9 cellular contexts compared by ENCODE assay signal in genomic region chr12:28568083-28568482, GRCh38.
DNase-seq lines count a peak whose midpoint lies in the region; ATAC-seq and TF ChIP-seq lines count a peak whose summit lies in the region.
"Had no signal": no experiment of that assay in that cellular context is flagged by ENCODE, and none has a peak within 500 bp of the region (broad histone marks: within the 10 kb centered on the region; RNA-seq: fewer than 3 reads in every experiment).

No MANE protein-coding gene starts in this region.

- no peaks in the 10 kb centered on the region for H3K9me3 Mint-ChIP-seq in stimulated activated naive CD8-positive, alpha-beta T cell treated with anti-CD3 and anti-CD28 coated beads, Interleukin-15, amount 100 ng/mL, for 72 hours

- DNase-seq in BE2C (peak; percentile 16), Panc1 (ENCODE audit: low read depth, low spot score) (peak; percentile 30), epithelial cell of esophagus (ENCODE audit: low read depth) (peak; percentile 88), omental fat pad (ENCODE audit: low spot score) (no peak), DMS 273 treated with DMSO at 0.1 percent for 48 hours (lab: John Stamatoyannopoulos, UW) (no peak)
- no peak for DNase-seq in stimulated activated naive CD8-positive, alpha-beta T cell treated with anti-CD3 and anti-CD28 coated beads, Interleukin-15, amount 100 ng/mL, for 72 hours
- DNase-seq: NCI-H2029 treated with DMSO at 0.1 percent for 48 hours had no signal

- H3K4me1 ChIP-seq in BE2C, result peaks cover 13% of the 10 kb centered on the region
- H3K4me1 ChIP-seq in Panc1 (ENCODE audit: control insufficient read depth, insufficient read depth, low read length), result no peaks in the 10 kb centered on the region

- no peak overlapping the region for H3K27ac Mint-ChIP-seq in stimulated activated naive CD8-positive, alpha-beta T cell treated with anti-CD3 and anti-CD28 coated beads, Interleukin-15, amount 100 ng/mL, for 72 hours

- H3K4me3 ChIP-seq in BE2C (ENCODE audit: low read depth, low read length), result no peak overlapping the region
- H3K4me3 ChIP-seq in Panc1 (ENCODE audit: low read depth in 2 of 2, low read length in 2 of 2), result no peak overlapping the region
- H3K4me3 ChIP-seq in epithelial cell of esophagus (ENCODE audit: low read length), result no peak overlapping the region

- no peaks in the 10 kb centered on the region for H3K36me3 ChIP-seq in BE2C
- no peaks in the 10 kb centered on the region for H3K36me3 ChIP-seq in Panc1 (ENCODE audit: control insufficient read depth, insufficient read depth, low read length)

- CTCF ChIA-PET in Panc1 (lab: Charles Lee), result no interaction called here

- in situ Hi-C loops in Panc1 (cut with HindIII; ENCODE audit: low pct_unique_long_range_greater_than_20kb, low sequenced_read_pairs), result no loop called here

- TF ChIP-seq CTCF in BE2C (IDR thresholded peaks at IDR 0.05; ENCODE audit: low read depth, low read length), result no peak
- no peak for TF ChIP-seq CTCF in Panc1 (IDR thresholded peaks at IDR 0.05)
- no peak for TF ChIP-seq CTCF in epithelial cell of esophagus (IDR thresholded peaks at IDR 0.05; ENCODE audit: insufficient read depth, low read depth, low read length, missing control alignments)
- TF ChIP-seq CTCF in omental fat pad (IDR thresholded peaks at IDR 0.05), result no peak

- ATAC-seq in Panc1 (no peak), omental fat pad (ENCODE audit: low FRiP score) (peak; percentile 52), GM18907 (IDR thresholded peaks at IDR 0.05; ENCODE audit: unreplicated experiment) (no peak), HG02678 (IDR thresholded peaks at IDR 0.05; ENCODE audit: unreplicated experiment) (no peak)
- no peak for ATAC-seq in stimulated activated naive CD8-positive, alpha-beta T cell treated with anti-CD3 and anti-CD28 coated beads, Interleukin-15, amount 100 ng/mL, for 72 hours

- H3K27me3 ChIP-seq in BE2C (no peaks in the 10 kb centered on the region), Panc1 (ENCODE audit: control insufficient read depth, insufficient read depth, low read length) (no peaks in the 10 kb centered on the region)

- POLR2A ChIA-PET in Panc1 (lab: Charles Lee), result no interaction called here

- no peak overlapping the region for H3K4me3 Mint-ChIP-seq in stimulated activated naive CD8-positive, alpha-beta T cell treated with anti-CD3 and anti-CD28 coated beads, Interleukin-15, amount 100 ng/mL, for 72 hours

- intact Hi-C loops in Panc1 (cut with micrococcal nuclease; ENCODE audit: unreplicated experiment), result no loop called here

- no TSS peak for BruUV-seq in Panc1 (replicated peaks; lab: Mats Ljungman, UMichigan)

- no peaks in the 10 kb centered on the region for H3K27me3 Mint-ChIP-seq in stimulated activated naive CD8-positive, alpha-beta T cell treated with anti-CD3 and anti-CD28 coated beads, Interleukin-15, amount 100 ng/mL, for 72 hours

- peaks cover 6% of the 10 kb centered on the region for H3K4me1 Mint-ChIP-seq in stimulated activated naive CD8-positive, alpha-beta T cell treated with anti-CD3 and anti-CD28 coated beads, Interleukin-15, amount 100 ng/mL, for 72 hours

- no peak overlapping the region for H3K27ac ChIP-seq in Panc1 (ENCODE audit: low read length)

- H3K9me3 ChIP-seq in BE2C, result no peaks in the 10 kb centered on the region
- no peaks in the 10 kb centered on the region for H3K9me3 ChIP-seq in Panc1 (ENCODE audit: control insufficient read depth, insufficient read depth, low read depth, low read length)

Comparison
In these comparisons a context has a peak if more than half of its experiments do, and no peak if none do; other contexts are left out.
1. DNase-seq: peak in BE2C (single experiment), Panc1 (single experiment) and epithelial cell of esophagus (single experiment); none in omental fat pad (single experiment), stimulated activated naive CD8-positive, alpha-beta T cell treated with anti-CD3 and anti-CD28 coated beads, Interleukin-15, amount 100 ng/mL, for 72 hours (0 of 2) and DMS 273 treated with DMSO at 0.1 percent for 48 hours (single experiment).